ENCODE assay signal across 13 cellular contexts in the genomic region with DNA sequence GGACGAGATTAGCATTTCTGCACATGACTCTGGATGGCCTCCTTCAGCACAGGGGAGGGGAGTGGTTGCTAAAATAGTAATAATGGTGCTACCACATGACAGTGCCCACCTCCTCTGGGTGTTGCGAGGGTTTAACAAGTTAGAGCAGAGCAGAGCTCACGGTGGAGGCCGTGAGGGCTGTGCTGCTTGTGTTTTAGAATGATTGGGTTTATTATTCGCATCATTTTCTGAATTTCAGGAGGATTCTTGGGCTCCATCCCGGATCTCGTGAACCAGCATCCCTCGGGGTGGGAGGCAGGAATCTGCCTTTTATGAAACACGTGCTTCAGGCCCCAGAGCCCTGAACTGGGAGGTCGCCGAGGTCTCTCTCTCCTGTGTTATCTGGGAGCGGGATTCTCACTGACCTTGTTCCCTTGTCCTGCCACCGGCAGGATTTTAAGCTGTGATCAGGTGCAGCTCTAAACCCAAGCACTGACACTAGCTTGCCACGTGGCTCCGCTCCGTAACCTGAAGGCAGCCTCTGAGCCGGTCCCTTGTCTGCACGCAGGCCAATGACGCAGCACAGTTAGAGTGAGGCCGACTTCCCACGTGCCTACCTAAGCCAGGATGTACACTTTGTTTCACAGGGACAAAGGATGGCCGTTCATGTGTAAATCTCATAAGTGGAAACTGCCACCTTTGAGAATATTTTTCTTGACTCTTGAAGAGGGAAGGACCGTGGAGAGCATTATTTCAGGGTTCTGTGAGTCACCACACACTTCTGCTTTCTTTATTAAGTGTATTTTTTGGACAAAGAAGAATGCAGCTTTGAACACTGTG.
DNase-seq lines count a peak whose midpoint lies in the region; ATAC-seq and TF ChIP-seq lines count a peak whose summit lies in the region.
"Had no signal": no experiment of that assay in that cellular context is flagged by ENCODE, and none has a peak within 500 bp of the region (broad histone marks: within the 10 kb centered on the region; RNA-seq: fewer than 3 reads in every experiment).

No MANE protein-coding gene starts in this region.

- POLR2A ChIA-PET in naive thymus-derived CD8-positive, alpha-beta T cell (lab: Charles Lee) = interaction anchor here (0.9 to 1.8 kb wide), 2 partner anchors 14 to 22 kb away, joined by 3 to 4 read pairs; no protein-coding TSS in a partner anchor

- peaks cover 0 to 4% (median 0%) of the 10 kb centered on the region in 3 donors for H3K36me3 Mint-ChIP-seq in naive thymus-derived CD8-positive, alpha-beta T cell

- peaks cover 21 to 69% (median 26%) of the 10 kb centered on the region in 4 donors for H3K4me1 Mint-ChIP-seq in naive thymus-derived CD8-positive, alpha-beta T cell

- no peaks in the 10 kb centered on the region for H3K36me3 ChIP-seq in heart left ventricle
- H3K36me3 ChIP-seq: left ventricle myocardium inferior, stomach had no signal

- H3K9me3 Mint-ChIP-seq in naive thymus-derived CD8-positive, alpha-beta T cell = peaks cover 0 to 9% (median 4%) of the 10 kb centered on the region in 9 donors

- H3K4me3 ChIP-seq in NB4 (ENCODE audit: low read depth, low read length) (no peak overlapping the region), heart left ventricle (no peak overlapping the region)
- H3K4me3 ChIP-seq: left ventricle myocardium inferior, stomach had no signal

- TF ChIP-seq POLR2A in NB4 (IDR thresholded peaks at IDR 0.05; ENCODE audit: extremely low read depth, insufficient read length) (no peak), heart left ventricle (IDR thresholded peaks at IDR 0.05) (no peak)

- peak; percentile 45 for DNase-seq in GM13977 (ENCODE audit: low spot score)
- DNase-seq in NB4 (ENCODE audit: low read depth) = peak; percentile 63
- DNase-seq in naive thymus-derived CD8-positive, alpha-beta T cell = no peak
- no peak for DNase-seq in NCI-H1092 treated with DMSO at 0.1 percent for 48 hours (lab: John Stamatoyannopoulos, UW)
- no peak for DNase-seq in NCI-H1436 (lab: John Stamatoyannopoulos, UW)
- no peak for DNase-seq in NCI-H345 (lab: John Stamatoyannopoulos, UW)
- no peak for DNase-seq in heart left ventricle
- DNase-seq: activated CD4-positive, CD25-positive, alpha-beta regulatory T cell; activated effector memory CD4-positive, alpha-beta T cell treated with anti-CD3 and anti-CD28 coated beads, Interleukin-2, amount 50 U/mL, for 16 hours; left ventricle myocardium inferior; NCI-H2081 treated with DMSO at 0.1 percent for 48 hours; stomach had no signal

- intact Hi-C loops in heart left ventricle (cut with DNase I) = no loop called here

- ATAC-seq in GM21723 (IDR thresholded peaks at IDR 0.05; ENCODE audit: unreplicated experiment) (peak; percentile 49), heart left ventricle (no peak)
- ATAC-seq in naive thymus-derived CD8-positive, alpha-beta T cell = no peak

- peaks cover 0 to 10% (median 0%) of the 10 kb centered on the region in 12 donors for H3K9me3 ChIP-seq in heart left ventricle

- H3K4me1 ChIP-seq in heart left ventricle = peaks cover 0 to 5% (median 0%) of the 10 kb centered on the region in 12 donors
- H3K4me1 ChIP-seq: left ventricle myocardium inferior, stomach had no signal

- 73 to 74% (median 74%) methylated on average over 21 to 23 of the region's 23 CpGs for WGBS in heart left ventricle, 4 donors

- H3K27me3 Mint-ChIP-seq in naive thymus-derived CD8-positive, alpha-beta T cell = peaks cover 0 to 3% (median 0%) of the 10 kb centered on the region in 5 donors

- H3K27ac Mint-ChIP-seq in naive thymus-derived CD8-positive, alpha-beta T cell = peak overlapping the region in 6 of 10 donors; percentile 25 to 90 (median 81)

- no peak overlapping the region for H3K4me3 Mint-ChIP-seq in naive thymus-derived CD8-positive, alpha-beta T cell

- in situ Hi-C loops in GM13977 (cut with MboI; ENCODE audit: low pct_unique_long_range_greater_than_20kb, low sequenced_read_pairs, unreplicated experiment) = no loop called here

- no peak overlapping the region for H3K27ac ChIP-seq in heart left ventricle
- H3K27ac ChIP-seq: left ventricle myocardium inferior, stomach had no signal

- H3K27me3 ChIP-seq in heart left ventricle = peaks cover 0 to 4% (median 0%) of the 10 kb centered on the region in 9 donors

- TF ChIP-seq CTCF in GM13977 (IDR thresholded peaks at IDR 0.05; ENCODE audit: extremely low read depth, insufficient read depth, missing control alignments) = no peak
- TF ChIP-seq CTCF in NB4 (IDR thresholded peaks at IDR 0.05; ENCODE audit: low read depth, low read length) = no peak
- no peak for TF ChIP-seq CTCF in heart left ventricle (IDR thresholded peaks at IDR 0.05)

Comparison
In these comparisons a context has a peak if more than half of its experiments do, and no peak if none do; other contexts are left out.
1. DNase-seq: peak in GM13977 (single experiment) and NB4 (single experiment); none in naive thymus-derived CD8-positive, alpha-beta T cell (0 of 10), NCI-H1092 treated with DMSO at 0.1 percent for 48 hours (single experiment), NCI-H1436 (single experiment), NCI-H345 (single experiment) and heart left ventricle (0 of 5).